In the genomic region with DNA sequence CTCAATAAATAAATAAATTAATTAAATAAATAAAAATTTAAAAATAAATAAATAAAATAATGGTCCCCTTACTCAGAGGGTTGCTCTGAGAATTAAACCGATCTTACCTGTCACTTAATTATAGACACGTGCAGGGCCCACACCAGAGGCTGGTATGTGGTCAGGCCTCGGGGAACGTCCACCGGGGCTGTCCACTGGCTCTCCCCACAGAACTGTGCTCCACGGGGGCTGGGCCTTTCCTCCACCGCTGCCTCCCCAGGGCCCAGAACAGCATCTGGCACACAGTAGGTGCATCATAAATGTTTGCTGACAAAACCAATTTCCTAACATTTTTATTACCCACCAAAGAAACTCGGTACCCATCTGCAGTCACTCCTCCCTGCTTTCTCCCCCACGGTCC, we compare ENCODE assay signal across 17 cellular contexts.
"Had no signal": no experiment of that assay in that cellular context is flagged by ENCODE, and none has a peak within 500 bp of the region (broad histone marks: within the 10 kb centered on the region; RNA-seq: fewer than 3 reads in every experiment).

No MANE protein-coding gene starts in this region.

- H3K27ac ChIP-seq: adrenal gland, colonic mucosa, esophagus muscularis mucosa, tibial artery had no signal

- H3K36me3 ChIP-seq: adrenal gland, colonic mucosa had no signal

- H3K27me3 ChIP-seq: adrenal gland, colonic mucosa, esophagus muscularis mucosa, tibial artery had no signal

- DNase-seq: activated B cell treated with CpG ODN at 0.5 μM for 24 hours; activated CD4-positive, alpha-beta memory T cell treated with anti-CD3 and anti-CD28 coated beads for 36 hours; activated CD4-positive, alpha-beta T cell treated with anti-CD3 and anti-CD28 coated beads for 36 hours; activated naive CD4-positive, alpha-beta T cell; activated T-cell treated with anti-CD3 and anti-CD28 coated beads for 4 hours; colonic mucosa; hypothalamus; naive B cell; occipital lobe; stimulated activated CD4-positive, alpha-beta T cell treated with anti-CD3 and anti-CD28 coated beads, Interleukin-12 subunit alpha, Interleukin-12 subunit beta, amount 100 ng/mL, for 4 hours; stimulated activated CD4-positive, alpha-beta T cell treated with anti-CD3 and anti-CD28 coated beads, Interleukin-4, amount 100 ng/mL, for 4 hours; substantia nigra; T1000 had no signal

- ATAC-seq: activated CD4-positive, alpha-beta T cell treated with anti-CD3 and anti-CD28 coated beads for 36 hours had no signal

- H3K4me3 ChIP-seq: adrenal gland, colonic mucosa, esophagus muscularis mucosa, lung, tibial artery had no signal

- H3K4me1 ChIP-seq: adrenal gland, colonic mucosa, esophagus muscularis mucosa, tibial artery had no signal

- H3K9me3 ChIP-seq: adrenal gland, colonic mucosa, esophagus muscularis mucosa, tibial artery had no signal
